ENCODE assay signal across 8 cellular contexts in the genomic region with DNA sequence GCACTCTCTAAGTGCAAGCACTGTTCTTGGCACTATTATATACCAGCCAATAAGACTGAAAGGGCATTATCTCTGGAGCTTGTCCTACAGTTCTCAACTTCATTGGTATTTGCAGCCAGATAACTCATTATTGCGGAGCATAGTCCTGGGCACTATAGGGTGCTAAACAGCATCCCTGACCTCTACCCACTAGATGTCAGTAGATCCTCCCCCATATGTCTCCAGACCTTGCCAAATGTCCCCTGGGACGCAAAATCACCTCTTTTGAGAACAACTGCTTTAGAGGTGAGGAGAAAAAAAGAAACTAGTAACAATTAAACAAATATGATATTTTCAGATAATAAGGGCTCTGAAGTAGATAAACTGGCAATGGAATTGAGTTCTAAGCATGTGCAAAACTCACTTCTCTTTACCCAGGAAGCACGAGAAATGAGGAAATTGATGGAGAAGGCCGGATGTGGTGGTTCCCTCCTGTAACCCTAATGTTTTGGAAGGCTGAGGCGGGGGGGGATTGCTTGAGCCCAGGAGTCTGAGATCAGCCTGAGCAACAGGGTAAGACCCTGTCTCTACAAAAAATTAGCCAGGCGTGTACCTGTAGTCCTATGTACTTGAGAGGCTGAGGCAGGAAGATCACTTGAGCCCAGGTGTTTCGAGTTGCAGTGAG.
DNase-seq lines count a peak whose midpoint lies in the region; ATAC-seq and TF ChIP-seq lines count a peak whose summit lies in the region.

No MANE protein-coding gene starts in this region.

- ATAC-seq in GM21381 (IDR thresholded peaks at IDR 0.05; ENCODE audit: unreplicated experiment) (peak; percentile 44), natural killer cell (peak; percentile 48 to 63 (median 61))

- intact Hi-C loops in natural killer cell (cut with micrococcal nuclease) = loop anchor here (1.0 kb wide), 1 partner anchor 86 kb away; no protein-coding TSS in a partner anchor

- peak overlapping the region in 1 of 2 donors; percentile 4 for H3K27ac Mint-ChIP-seq in natural killer cell

- no peaks in the 10 kb centered on the region for H3K36me3 Mint-ChIP-seq in natural killer cell

- no peak overlapping the region for H3K4me3 Mint-ChIP-seq in natural killer cell

- peaks cover 39 to 43% of the 10 kb centered on the region in 2 donors for H3K4me1 Mint-ChIP-seq in natural killer cell

- H3K27me3 Mint-ChIP-seq in natural killer cell (ENCODE audit: low read depth in 2 of 2) = peaks cover 0 to 2% of the 10 kb centered on the region in 2 donors

- H3K27ac ChIP-seq in angular gyrus (ENCODE audit: low read depth, low read length) = peak overlapping the region; percentile 54

- no peaks in the 10 kb centered on the region for H3K9me3 Mint-ChIP-seq in natural killer cell

- peak; percentile 15 for DNase-seq in GM10266 (ENCODE audit: extremely low spot score)
- peak; percentile 31 for DNase-seq in HT-29 (ENCODE audit: low spot score)
- no peak for DNase-seq in natural killer cell
- DNase-seq in GM19238 (ENCODE audit: insufficient read length, low spot score) = no peak
- no peak for DNase-seq in NCI-H1694 (lab: John Stamatoyannopoulos, UW)
- DNase-seq in stimulated activated CD4-positive, alpha-beta T cell treated with anti-CD3 and anti-CD28 coated beads, Interleukin-4, amount 100 ng/mL, for 24 hours = no peak

- TF ChIP-seq CTCF in GM10266 (IDR thresholded peaks at IDR 0.05; ENCODE audit: control insufficient read depth, insufficient read depth, low read depth, missing control alignments) = peak; percentile 56
- peak; percentile 41 for TF ChIP-seq CTCF in natural killer cell (IDR thresholded peaks at IDR 0.05)

Comparison
In these comparisons a context has a peak if more than half of its experiments do, and no peak if none do; other contexts are left out.
1. DNase-seq: peak in GM10266 (single experiment) and HT-29 (single experiment); none in natural killer cell (single experiment), GM19238 (single experiment), NCI-H1694 (single experiment) and stimulated activated CD4-positive, alpha-beta T cell treated with anti-CD3 and anti-CD28 coated beads, Interleukin-4, amount 100 ng/mL, for 24 hours (single experiment).